Comparison of ENCODE assay signal across 13 cellular contexts in the genomic region with DNA sequence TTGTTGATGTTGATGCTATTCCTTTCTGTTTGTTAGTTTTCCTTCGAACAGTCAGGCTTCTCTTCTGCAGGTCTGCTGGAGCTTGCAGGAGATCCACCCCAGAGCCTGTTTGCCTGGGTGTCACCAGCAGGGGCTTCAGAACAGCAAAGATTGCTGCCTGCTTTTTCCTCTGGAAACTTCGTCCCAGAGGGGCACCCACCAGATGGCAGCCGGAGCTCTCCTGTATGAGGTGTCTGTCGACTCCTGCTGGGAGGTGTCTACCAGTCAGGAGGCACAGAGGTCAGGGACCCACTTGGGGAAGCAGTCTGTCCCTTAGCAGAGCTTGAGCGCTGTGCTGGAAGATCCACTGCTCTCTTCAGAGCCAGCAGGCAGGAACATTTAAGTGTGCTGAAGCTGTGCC.
"Had no signal": no experiment of that assay in that cellular context is flagged by ENCODE, and none has a peak within 500 bp of the region (broad histone marks: within the 10 kb centered on the region; RNA-seq: fewer than 3 reads in every experiment).

No MANE protein-coding gene starts in this region.

- H3K4me3 Mint-ChIP-seq: activated CD4-positive, alpha-beta T cell treated with anti-CD3 and anti-CD28 coated beads, Interleukin-2, amount 10 ng/mL, durations not matched to agents 24 days and 14 days; activated T-helper 17 cell treated with anti-CD3 and anti-CD28 coated beads, Interleukin-2, amount 50 U/mL, for 72 hours; immature natural killer cell; mesothelial cell of epicardium had no signal

- H3K27ac ChIP-seq: lower lobe of right lung, parathyroid adenoma had no signal

- H3K36me3 Mint-ChIP-seq: immature natural killer cell, mesothelial cell of epicardium had no signal

- DNase-seq: activated CD4-positive, alpha-beta T cell treated with anti-CD3 and anti-CD28 coated beads, Interleukin-2, amount 10 ng/mL, durations not matched to agents 24 days and 14 days; activated CD4-positive, CD25-positive, alpha-beta regulatory T cell; activated naive CD4-positive, alpha-beta T cell treated with Interleukin-2 at 50 U/mL for 16 hours; immature natural killer cell; lower lobe of right lung; stimulated activated CD4-positive, alpha-beta T cell treated with anti-CD3 and anti-CD28 coated beads, Interleukin-12 subunit alpha, Interleukin-12 subunit beta, amount 100 ng/mL, for 4 hours; stimulated activated CD4-positive, alpha-beta T cell treated with anti-CD3 and anti-CD28 coated beads, Interleukin-2, amount 100 ng/mL, for 24 hours; T-helper 2 cell had no signal

- H3K9me3 ChIP-seq: ascending aorta had no signal

- H3K4me1 Mint-ChIP-seq: activated CD4-positive, alpha-beta T cell treated with anti-CD3 and anti-CD28 coated beads, Interleukin-2, amount 10 ng/mL, durations not matched to agents 24 days and 14 days; activated T-helper 17 cell treated with anti-CD3 and anti-CD28 coated beads, Interleukin-2, amount 50 U/mL, for 72 hours; immature natural killer cell had no signal

- H3K27me3 Mint-ChIP-seq: activated CD4-positive, alpha-beta T cell treated with anti-CD3 and anti-CD28 coated beads, Interleukin-2, amount 10 ng/mL, durations not matched to agents 24 days and 14 days; activated T-helper 17 cell treated with anti-CD3 and anti-CD28 coated beads, Interleukin-2, amount 50 U/mL, for 72 hours had no signal

- H3K36me3 ChIP-seq: ascending aorta, lower lobe of right lung had no signal

- ATAC-seq: activated T-helper 17 cell treated with anti-CD3 and anti-CD28 coated beads, Interleukin-2, amount 50 U/mL, for 72 hours; esophagus mucosa; lower lobe of right lung had no signal

- H3K4me1 ChIP-seq: lower lobe of right lung, parathyroid adenoma had no signal

- H3K27ac Mint-ChIP-seq: activated CD4-positive, alpha-beta T cell treated with anti-CD3 and anti-CD28 coated beads, Interleukin-2, amount 10 ng/mL, durations not matched to agents 24 days and 14 days; activated T-helper 17 cell treated with anti-CD3 and anti-CD28 coated beads, Interleukin-2, amount 50 U/mL, for 72 hours; immature natural killer cell; mesothelial cell of epicardium had no signal

- H3K27me3 ChIP-seq: ascending aorta had no signal

- H3K4me3 ChIP-seq: ascending aorta, lower lobe of right lung had no signal
